ENCODE assay signal across 16 cellular contexts in genomic region chr6:154738561-154738961, GRCh38.
A peak's percentile ranks its signal among the peaks of the same experiment; 100 is the strongest.
DNase-seq lines count a peak whose midpoint lies in the region; ATAC-seq lines count a peak whose summit lies in the region.
"Had no signal": no experiment of that assay in that cellular context is flagged by ENCODE, and none has a peak within 500 bp of the region (broad histone marks: within the 10 kb centered on the region; RNA-seq: fewer than 3 reads in every experiment).

No MANE protein-coding gene starts in this region.

- no peaks in the 10 kb centered on the region for H3K27me3 Mint-ChIP-seq in activated naive CD4-positive, alpha-beta T cell treated with anti-CD3 and anti-CD28 coated beads, Interleukin-2, amount 50 U/mL, for 24 hours
- H3K27me3 Mint-ChIP-seq in activated naive CD8-positive, alpha-beta T cell: no peaks in the 10 kb centered on the region
- no peaks in the 10 kb centered on the region for H3K27me3 Mint-ChIP-seq in stimulated activated memory B cell treated with anti-CD40 and anti-IgM and Interleukin-4, amounts not matched to agents 10 μg/mL and 1 μg/mL and 100 μg/mL, for 72 hours

- peaks cover 15% of the 10 kb centered on the region for H3K36me3 Mint-ChIP-seq in activated naive CD4-positive, alpha-beta T cell treated with anti-CD3 and anti-CD28 coated beads, Interleukin-2, amount 50 U/mL, for 24 hours
- H3K36me3 Mint-ChIP-seq in activated naive CD8-positive, alpha-beta T cell: peaks cover 14% of the 10 kb centered on the region
- H3K36me3 Mint-ChIP-seq in stimulated activated memory B cell treated with anti-CD40 and anti-IgM and Interleukin-4, amounts not matched to agents 10 μg/mL and 1 μg/mL and 100 μg/mL, for 72 hours: peaks cover 20% of the 10 kb centered on the region

- no peaks in the 10 kb centered on the region for H3K9me3 ChIP-seq in iPS-15b (ENCODE audit: control insufficient read depth, insufficient read depth, low read length)
- H3K9me3 ChIP-seq: testis had no signal

- no peak for DNase-seq in activated naive CD4-positive, alpha-beta T cell treated with Interleukin-2 at 50 U/mL for 16 hours
- DNase-seq in NCI-H1436 (lab: John Stamatoyannopoulos, UW): no peak
- no peak for DNase-seq in medulla oblongata (ENCODE audit: extremely low spot score)
- DNase-seq: activated CD4-positive, alpha-beta T cell treated with anti-CD3 and anti-CD28 coated beads, Interleukin-2, amount 50 U/mL, for 4 hours; AML-193; aorta; NCI-H1417; NCI-H774; occipital lobe; testis had no signal

- H3K36me3 ChIP-seq in iPS-15b (ENCODE audit: control insufficient read depth, insufficient read depth, low read length): no peaks in the 10 kb centered on the region

- H3K4me3 ChIP-seq in iPS-15b (ENCODE audit: low read depth, low read length): peak overlapping the region; percentile 16
- H3K4me3 ChIP-seq: SK-N-MC, testis had no signal

- peak overlapping the region; percentile 23 for H3K4me3 Mint-ChIP-seq in activated naive CD4-positive, alpha-beta T cell treated with anti-CD3 and anti-CD28 coated beads, Interleukin-2, amount 50 U/mL, for 24 hours
- peak overlapping the region; percentile 72 for H3K4me3 Mint-ChIP-seq in activated naive CD8-positive, alpha-beta T cell
- H3K4me3 Mint-ChIP-seq in stimulated activated memory B cell treated with anti-CD40 and anti-IgM and Interleukin-4, amounts not matched to agents 10 μg/mL and 1 μg/mL and 100 μg/mL, for 72 hours: no peak overlapping the region

- no peaks in the 10 kb centered on the region for H3K9me3 Mint-ChIP-seq in activated naive CD4-positive, alpha-beta T cell treated with anti-CD3 and anti-CD28 coated beads, Interleukin-2, amount 50 U/mL, for 24 hours
- H3K9me3 Mint-ChIP-seq in activated naive CD8-positive, alpha-beta T cell (ENCODE audit: low read depth): no peaks in the 10 kb centered on the region
- no peaks in the 10 kb centered on the region for H3K9me3 Mint-ChIP-seq in stimulated activated memory B cell treated with anti-CD40 and anti-IgM and Interleukin-4, amounts not matched to agents 10 μg/mL and 1 μg/mL and 100 μg/mL, for 72 hours

- no peaks in the 10 kb centered on the region for H3K27me3 ChIP-seq in iPS-15b (ENCODE audit: control insufficient read depth, insufficient read depth, low read length)
- H3K27me3 ChIP-seq: testis had no signal

- no peak for ATAC-seq in stimulated activated memory B cell treated with anti-CD40 and anti-IgM and Interleukin-4, amounts not matched to agents 10 μg/mL and 1 μg/mL and 100 μg/mL, for 72 hours
- no peak for ATAC-seq in GM21423 (IDR thresholded peaks at IDR 0.05; ENCODE audit: unreplicated experiment)

- H3K9ac ChIP-seq in iPS-15b (ENCODE audit: low read depth, low read length): no peak overlapping the region

- H3K27ac Mint-ChIP-seq in activated naive CD4-positive, alpha-beta T cell treated with anti-CD3 and anti-CD28 coated beads, Interleukin-2, amount 50 U/mL, for 24 hours: no peak overlapping the region
- peak overlapping the region; percentile 80 for H3K27ac Mint-ChIP-seq in activated naive CD8-positive, alpha-beta T cell
- H3K27ac Mint-ChIP-seq in stimulated activated memory B cell treated with anti-CD40 and anti-IgM and Interleukin-4, amounts not matched to agents 10 μg/mL and 1 μg/mL and 100 μg/mL, for 72 hours: peak overlapping the region; percentile 24

- H3K4me1 Mint-ChIP-seq in activated naive CD4-positive, alpha-beta T cell treated with anti-CD3 and anti-CD28 coated beads, Interleukin-2, amount 50 U/mL, for 24 hours: peaks cover 80% of the 10 kb centered on the region
- peaks cover 84% of the 10 kb centered on the region for H3K4me1 Mint-ChIP-seq in activated naive CD8-positive, alpha-beta T cell (ENCODE audit: low read depth)
- H3K4me1 Mint-ChIP-seq in stimulated activated memory B cell treated with anti-CD40 and anti-IgM and Interleukin-4, amounts not matched to agents 10 μg/mL and 1 μg/mL and 100 μg/mL, for 72 hours: peaks cover 78% of the 10 kb centered on the region

- H3K4me1 ChIP-seq in iPS-15b (ENCODE audit: control insufficient read depth, insufficient read depth, low read length): peaks cover 16% of the 10 kb centered on the region
